In genomic region chr9:73423891-73424290, GRCh38 we compare ENCODE assay signal across 25 cellular contexts.
"Had no signal": no experiment of that assay in that cellular context is flagged by ENCODE, and none has a peak within 500 bp of the region (broad histone marks: within the 10 kb centered on the region; RNA-seq: fewer than 3 reads in every experiment).

No MANE protein-coding gene starts in this region.

- H3K4me1 Mint-ChIP-seq: stimulated activated naive B cell treated with anti-CD40 and anti-IgM and Interleukin-4, amounts not matched to agents 10 μg/mL and 1 μg/mL and 100 μg/mL, for 72 hours had no signal

- H3K27me3 ChIP-seq: body of pancreas, gastrocnemius medialis, ovary, vagina had no signal

- FAIRE-seq: islet of Langerhans, TTC549 had no signal

- H3K4me3 ChIP-seq: body of pancreas, gastrocnemius medialis, ovary, prostate gland, skin epidermis, thoracic aorta, vagina had no signal

- H3K9me3 Mint-ChIP-seq: natural killer cell treated with Interleukin-12 subunit alpha and Interleukin-12 subunit beta and Interleukin-15 and Interleukin-18, amount 100 ng/mL, for 72 hours; type B pancreatic cell had no signal

- ATAC-seq: body of pancreas; gastrocnemius medialis; left ventricle myocardium superior; natural killer cell treated with Interleukin-12 subunit alpha and Interleukin-12 subunit beta and Interleukin-15 and Interleukin-18, amount 100 ng/mL, for 72 hours; right cardiac atrium; stimulated activated naive B cell treated with anti-CD40 and anti-IgM and Interleukin-4, amounts not matched to agents 10 μg/mL and 1 μg/mL and 100 μg/mL, for 72 hours had no signal

- H3K27me3 Mint-ChIP-seq: activated naive CD8-positive, alpha-beta T cell; natural killer cell treated with Interleukin-12 subunit alpha and Interleukin-12 subunit beta and Interleukin-15 and Interleukin-18, amount 100 ng/mL, for 72 hours; stimulated activated naive B cell treated with anti-CD40 and anti-IgM and Interleukin-4, amounts not matched to agents 10 μg/mL and 1 μg/mL and 100 μg/mL, for 72 hours; type B pancreatic cell had no signal

- H3K27ac Mint-ChIP-seq: activated naive CD8-positive, alpha-beta T cell; natural killer cell treated with Interleukin-12 subunit alpha and Interleukin-12 subunit beta and Interleukin-15 and Interleukin-18, amount 100 ng/mL, for 72 hours; stimulated activated naive B cell treated with anti-CD40 and anti-IgM and Interleukin-4, amounts not matched to agents 10 μg/mL and 1 μg/mL and 100 μg/mL, for 72 hours; type B pancreatic cell had no signal

- H3K27ac ChIP-seq: body of pancreas, gastrocnemius medialis, ovary, prostate gland, skin epidermis, thoracic aorta, vagina had no signal

- H3K4me1 ChIP-seq: body of pancreas, gastrocnemius medialis, prostate gland, vagina had no signal

- H3K4me3 Mint-ChIP-seq: activated naive CD8-positive, alpha-beta T cell; natural killer cell treated with Interleukin-12 subunit alpha and Interleukin-12 subunit beta and Interleukin-15 and Interleukin-18, amount 100 ng/mL, for 72 hours; stimulated activated naive B cell treated with anti-CD40 and anti-IgM and Interleukin-4, amounts not matched to agents 10 μg/mL and 1 μg/mL and 100 μg/mL, for 72 hours; type B pancreatic cell had no signal

- DNase-seq: activated CD4-positive, alpha-beta T cell treated with anti-CD3 and anti-CD28 coated beads for 1 hour; activated CD4-positive, alpha-beta T cell treated with anti-CD3 and anti-CD28 coated beads, Interleukin-2, amount 50 U/mL, for 1 hour; activated naive CD4-positive, alpha-beta T cell; activated T-cell treated with anti-CD3 and anti-CD28 coated beads, Interleukin-2, amount 50 U/mL, for 1 hour; amniotic stem cell; body of pancreas; gastrocnemius medialis; hippocampal formation; left ventricle myocardium superior; mammary epithelial cell; midbrain; ovary; right cardiac atrium; stimulated activated CD4-positive, alpha-beta T cell treated with anti-CD3 and anti-CD28 coated beads, Interleukin-15, amount 100 ng/mL, for 24 hours; stimulated activated naive B cell treated with anti-CD40 and anti-IgM and Interleukin-4, amounts not matched to agents 10 μg/mL and 1 μg/mL and 100 μg/mL, for 72 hours; T-helper 1 cell had no signal

- H3K36me3 ChIP-seq: gastrocnemius medialis, ovary, prostate gland, thoracic aorta, vagina had no signal

- H3K36me3 Mint-ChIP-seq: activated naive CD8-positive, alpha-beta T cell; natural killer cell treated with Interleukin-12 subunit alpha and Interleukin-12 subunit beta and Interleukin-15 and Interleukin-18, amount 100 ng/mL, for 72 hours; stimulated activated naive B cell treated with anti-CD40 and anti-IgM and Interleukin-4, amounts not matched to agents 10 μg/mL and 1 μg/mL and 100 μg/mL, for 72 hours; type B pancreatic cell had no signal
